8 cellular contexts compared by ENCODE assay signal in the genomic region with DNA sequence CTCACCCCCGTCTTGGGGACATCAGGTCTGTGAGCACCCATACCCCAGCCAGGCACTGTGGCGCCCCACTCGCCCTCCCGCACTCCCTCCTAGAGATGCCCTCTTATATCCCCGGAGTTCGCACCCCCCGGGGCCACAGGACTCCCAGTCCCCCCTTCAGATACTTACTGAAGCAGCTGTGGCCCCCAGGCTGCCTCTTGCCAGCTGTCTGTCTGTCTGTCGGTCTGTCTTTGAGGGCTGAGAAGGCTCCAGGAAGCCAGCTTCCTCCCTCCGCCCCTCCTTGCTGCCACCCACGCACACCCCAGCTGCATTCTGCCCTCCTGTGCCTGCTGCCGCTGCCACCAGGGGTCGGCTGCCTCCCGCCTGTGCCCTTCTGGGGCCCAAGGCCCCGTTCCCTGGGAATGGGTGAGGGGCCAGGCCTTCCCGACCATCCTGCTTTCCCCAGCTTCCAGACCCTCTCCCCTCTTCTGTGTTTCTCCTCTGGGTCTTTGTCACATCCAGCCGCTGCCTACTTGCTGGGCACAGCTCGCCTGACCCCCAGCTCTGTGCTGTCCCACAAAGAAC. TPM values are rescaled to one million over a fixed set of nuclear protein-coding genes. Genes with fewer than 3 reads are reported as not detected.
DNase-seq lines count a peak whose midpoint lies in the region; ATAC-seq and TF ChIP-seq lines count a peak whose summit lies in the region.

PTPN7 (minus strand) TSS at position 226 of the 564 bp plus-strand sequence. CDS start 1,200 bp downstream, outside the sequence.

- H3K27ac ChIP-seq in CD8-positive, alpha-beta T cell (ENCODE audit: low read depth, low read length) = peak within 1 kb of the TSS; percentile 78

- H3K4me3 ChIP-seq in CD8-positive, alpha-beta T cell (ENCODE audit: low read depth, low read length) = peak within 1 kb of the TSS; percentile 66
- H3K4me3 ChIP-seq in mononuclear cell (ENCODE audit: low read length) = peak within 1 kb of the TSS; percentile 59

- H3K27me3 Mint-ChIP-seq in CD8-positive, alpha-beta T cell (ENCODE audit: low read depth) = no peaks in the 10 kb centered on the region
- no peaks in the 10 kb centered on the region for H3K27me3 Mint-ChIP-seq in activated T-helper 17 cell treated with anti-CD3 and anti-CD28 coated beads, Interleukin-2, amount 50 U/mL, for 72 hours
- H3K27me3 Mint-ChIP-seq in stimulated activated naive CD8-positive, alpha-beta T cell treated with anti-CD3 and anti-CD28 coated beads, Interleukin-15, amount 100 ng/mL, for 72 hours = no peaks in the 10 kb centered on the region

- TF ChIP-seq CTCF in CD8-positive, alpha-beta T cell (IDR thresholded peaks at IDR 0.05) = peak; percentile 59

- peak; percentile 65 to 86 (median 81) for DNase-seq in CD8-positive, alpha-beta T cell
- DNase-seq in OCI-M1 (lab: John Stamatoyannopoulos, UW) (peak; percentile 82), LoVo (ENCODE audit: low spot score) (no peak)
- DNase-seq in stimulated activated naive CD8-positive, alpha-beta T cell treated with anti-CD3 and anti-CD28 coated beads, Interleukin-15, amount 100 ng/mL, for 72 hours = peak; percentile 83 to 92

- CTCF ChIA-PET in CD8-positive, alpha-beta T cell (lab: Charles Lee) = interaction anchor here (1.1 to 4.4 kb wide), 12 partner anchors 9 to 151 kb away, joined by 3 to 24 read pairs (median 5); no protein-coding TSS in a partner anchor

- H3K9me3 ChIP-seq in CD8-positive, alpha-beta T cell (ENCODE audit: low read length) = no peaks in the 10 kb centered on the region
- H3K9me3 ChIP-seq in mononuclear cell (ENCODE audit: low read depth, low read length) = no peaks in the 10 kb centered on the region

- peak within 1 kb of the TSS; percentile 91 for H3K27ac Mint-ChIP-seq in CD8-positive, alpha-beta T cell
- peak within 1 kb of the TSS; percentile 100 for H3K27ac Mint-ChIP-seq in activated T-helper 17 cell treated with anti-CD3 and anti-CD28 coated beads, Interleukin-2, amount 50 U/mL, for 72 hours
- peak within 1 kb of the TSS; percentile 99 to 100 for H3K27ac Mint-ChIP-seq in stimulated activated naive CD8-positive, alpha-beta T cell treated with anti-CD3 and anti-CD28 coated beads, Interleukin-15, amount 100 ng/mL, for 72 hours

- POLR2A ChIA-PET in CD8-positive, alpha-beta T cell (lab: Charles Lee) = interaction anchor here (0.7 to 1.7 kb wide), 5 partner anchors 9 to 181 kb away, joined by 3 to 15 read pairs (median 4); partner anchors contain the start of genes ARL8A, LGR6 and UBE2T

- peak; percentile 67 for ATAC-seq in CD8-positive, alpha-beta T cell
- peak; percentile 33 for ATAC-seq in GM21619 (IDR thresholded peaks at IDR 0.05; ENCODE audit: unreplicated experiment)
- peak; percentile 57 for ATAC-seq in activated T-helper 17 cell treated with anti-CD3 and anti-CD28 coated beads, Interleukin-2, amount 50 U/mL, for 72 hours (replicated peaks)
- ATAC-seq in stimulated activated naive CD8-positive, alpha-beta T cell treated with anti-CD3 and anti-CD28 coated beads, Interleukin-15, amount 100 ng/mL, for 72 hours = peak; percentile 78
- no peak for ATAC-seq in HG02852 (IDR thresholded peaks at IDR 0.05; ENCODE audit: unreplicated experiment)

- H3K4me3 Mint-ChIP-seq in CD8-positive, alpha-beta T cell = peak within 1 kb of the TSS; percentile 87
- peak within 1 kb of the TSS; percentile 100 for H3K4me3 Mint-ChIP-seq in activated T-helper 17 cell treated with anti-CD3 and anti-CD28 coated beads, Interleukin-2, amount 50 U/mL, for 72 hours
- peak within 1 kb of the TSS; percentile 99 to 100 for H3K4me3 Mint-ChIP-seq in stimulated activated naive CD8-positive, alpha-beta T cell treated with anti-CD3 and anti-CD28 coated beads, Interleukin-15, amount 100 ng/mL, for 72 hours

- H3K36me3 Mint-ChIP-seq in CD8-positive, alpha-beta T cell = peaks cover 28% of the 10 kb centered on the region
- H3K36me3 Mint-ChIP-seq in activated T-helper 17 cell treated with anti-CD3 and anti-CD28 coated beads, Interleukin-2, amount 50 U/mL, for 72 hours (ENCODE audit: low read depth) = peaks cover 57% of the 10 kb centered on the region

- H3K27me3 ChIP-seq in CD8-positive, alpha-beta T cell (ENCODE audit: insufficient read depth, low read length) = no peaks in the 10 kb centered on the region
- no peaks in the 10 kb centered on the region for H3K27me3 ChIP-seq in mononuclear cell (ENCODE audit: insufficient read depth, low read length)

- H3K4me1 ChIP-seq in CD8-positive, alpha-beta T cell (ENCODE audit: insufficient read depth, low read length) = peaks cover 86% of the 10 kb centered on the region
- peaks cover 99% of the 10 kb centered on the region for H3K4me1 ChIP-seq in mononuclear cell (ENCODE audit: insufficient read depth, low read length)

- intact Hi-C loops in CD8-positive, alpha-beta T cell (cut with DNase I, micrococcal nuclease) = loop anchor here (1.0 to 10.0 kb wide), 5 partner anchors 16 to 844 kb away; partner anchors contain the start of genes ARL8A (in 1 of the 2), LGR6 (in 1 of the 2), PCAT6 (in 1 of the 2) and TMEM183A (in 1 of the 2)

- H3K36me3 ChIP-seq in CD8-positive, alpha-beta T cell (ENCODE audit: insufficient read depth, low read length) = peaks cover 15% of the 10 kb centered on the region

- H3K9me3 Mint-ChIP-seq in CD8-positive, alpha-beta T cell = no peaks in the 10 kb centered on the region
- H3K9me3 Mint-ChIP-seq in activated T-helper 17 cell treated with anti-CD3 and anti-CD28 coated beads, Interleukin-2, amount 50 U/mL, for 72 hours = no peaks in the 10 kb centered on the region
- no peaks in the 10 kb centered on the region for H3K9me3 Mint-ChIP-seq in stimulated activated naive CD8-positive, alpha-beta T cell treated with anti-CD3 and anti-CD28 coated beads, Interleukin-15, amount 100 ng/mL, for 72 hours

- H3K4me1 Mint-ChIP-seq in CD8-positive, alpha-beta T cell (ENCODE audit: low read depth) = peaks cover 78% of the 10 kb centered on the region
- H3K4me1 Mint-ChIP-seq in activated T-helper 17 cell treated with anti-CD3 and anti-CD28 coated beads, Interleukin-2, amount 50 U/mL, for 72 hours = peaks cover 36% of the 10 kb centered on the region
- peaks cover 86% of the 10 kb centered on the region for H3K4me1 Mint-ChIP-seq in stimulated activated naive CD8-positive, alpha-beta T cell treated with anti-CD3 and anti-CD28 coated beads, Interleukin-15, amount 100 ng/mL, for 72 hours

RNA-seq across cellular contexts. Expression of gene PTPN7, which starts in this region (rescaled TPM):
- total RNA-seq in CD8-positive, alpha-beta T cell = 100 to 1,000 TPM; 106 to 108 TPM
- 100 to 1,000 TPM; 238 to 281 TPM for total RNA-seq in activated T-helper 17 cell treated with anti-CD3 and anti-CD28 coated beads, Interleukin-2, amount 50 U/mL, for 72 hours
- total RNA-seq in mononuclear cell = 51.7 TPM
